In genomic region chr12:121889267-121889624, GRCh38 we compare ENCODE assay signal across 8 cellular contexts. TPM values are rescaled to one million over a fixed set of nuclear protein-coding genes. Genes with fewer than 3 reads are reported as not detected.
DNase-seq lines count a peak whose midpoint lies in the region; ATAC-seq and TF ChIP-seq lines count a peak whose summit lies in the region.

No MANE protein-coding gene starts in this region.

- peak overlapping the region; percentile 86 for H3K27ac ChIP-seq in HCT116 (ENCODE audit: low read depth, low read length)

- no peaks in the 10 kb centered on the region for H3K36me3 ChIP-seq in HCT116 (ENCODE audit: control insufficient read depth in 1 of 2, insufficient read depth in 2 of 2, low read length in 2 of 2)
- H3K36me3 ChIP-seq in iPS-15b (ENCODE audit: control insufficient read depth, insufficient read depth, low read length) = no peaks in the 10 kb centered on the region

- H3K9ac ChIP-seq in HCT116 (ENCODE audit: low read length) (peak overlapping the region; percentile 91), iPS-15b (ENCODE audit: low read depth, low read length) (peak overlapping the region; percentile 88)

- H3K4me3 ChIP-seq in HCT116 (replicated peaks in 1 of 2; ENCODE audit: low read depth in 1 of 2, low read length in 2 of 2) (peak overlapping the region; percentile 95 to 97), iPS-15b (ENCODE audit: low read depth, low read length) (peak overlapping the region; percentile 81)

- H3K79me2 ChIP-seq in HCT116 (ENCODE audit: insufficient read depth, low read length) = peaks cover 48% of the 10 kb centered on the region

- peak overlapping the region; percentile 97 for H3K27ac Mint-ChIP-seq in activated CD8-positive, alpha-beta T cell treated with anti-CD3 and anti-CD28 coated beads for 36 hours
- H3K27ac Mint-ChIP-seq in stimulated activated effector memory CD8-positive, alpha-beta T cell treated with anti-CD3 and anti-CD28 coated beads, Interleukin-12 subunit alpha, Interleukin-12 subunit beta, amount 100 ng/mL, for 72 hours = peak overlapping the region; percentile 98

- H3K9me2 ChIP-seq in HCT116 (ENCODE audit: insufficient read depth) = no peaks in the 10 kb centered on the region

- ATAC-seq in HCT116 (no peak), HG03432 (IDR thresholded peaks at IDR 0.05; ENCODE audit: unreplicated experiment) (no peak), HG02884 (IDR thresholded peaks at IDR 0.05; ENCODE audit: unreplicated experiment) (no peak)
- ATAC-seq in activated CD8-positive, alpha-beta T cell treated with anti-CD3 and anti-CD28 coated beads for 36 hours = no peak
- no peak for ATAC-seq in stimulated activated effector memory CD8-positive, alpha-beta T cell treated with anti-CD3 and anti-CD28 coated beads, Interleukin-12 subunit alpha, Interleukin-12 subunit beta, amount 100 ng/mL, for 72 hours

- peaks cover 18 to 50% of the 10 kb centered on the region in 2 experiments; a peak in 3 of 4 replicates for H3K4me1 ChIP-seq in HCT116 (ENCODE audit: control insufficient read depth in 1 of 2, insufficient read depth in 2 of 2, low read length in 2 of 2)
- H3K4me1 ChIP-seq in iPS-15b (ENCODE audit: control insufficient read depth, insufficient read depth, low read length) = peaks cover 12% of the 10 kb centered on the region

- H3K4me1 Mint-ChIP-seq in activated CD8-positive, alpha-beta T cell treated with anti-CD3 and anti-CD28 coated beads for 36 hours (ENCODE audit: low read depth) = peaks cover 44% of the 10 kb centered on the region
- peaks cover 24% of the 10 kb centered on the region for H3K4me1 Mint-ChIP-seq in stimulated activated effector memory CD8-positive, alpha-beta T cell treated with anti-CD3 and anti-CD28 coated beads, Interleukin-12 subunit alpha, Interleukin-12 subunit beta, amount 100 ng/mL, for 72 hours

- H3K27me3 ChIP-seq in HCT116 (ENCODE audit: insufficient read depth, low read length) = no peaks in the 10 kb centered on the region
- H3K27me3 ChIP-seq in iPS-15b (ENCODE audit: control insufficient read depth, insufficient read depth, low read length) = no peaks in the 10 kb centered on the region

- no peaks in the 10 kb centered on the region for H3K9me3 ChIP-seq in HCT116 (ENCODE audit: control insufficient read depth in 1 of 2, insufficient read depth in 1 of 2, low read depth in 1 of 2, low read length in 2 of 2)
- no peaks in the 10 kb centered on the region for H3K9me3 ChIP-seq in iPS-15b (ENCODE audit: control insufficient read depth, insufficient read depth, low read length)

- no peak for TF ChIP-seq RAD21 in HCT116 (IDR thresholded peaks at IDR 0.05; ENCODE audit: low read depth)

- no peak for TF ChIP-seq POLR2A in HCT116 (IDR thresholded peaks at IDR 0.05; ENCODE audit: borderline replicate concordance, extremely low read depth, insufficient read depth, insufficient read length)

- no peaks in the 10 kb centered on the region for H4K20me1 ChIP-seq in HCT116 (ENCODE audit: insufficient read depth)

- H3K27me3 Mint-ChIP-seq in activated CD8-positive, alpha-beta T cell treated with anti-CD3 and anti-CD28 coated beads for 36 hours = no peaks in the 10 kb centered on the region

- DNase-seq in HCT116 (ENCODE audit: low read depth, low spot score) (no peak), SKM-1 treated with dmso at 0.1 percent for 144 hours (lab: John Stamatoyannopoulos, UW; ENCODE audit: unreplicated experiment) (no peak)
- DNase-seq in activated CD8-positive, alpha-beta T cell treated with anti-CD3 and anti-CD28 coated beads for 36 hours = no peak
- no peak for DNase-seq in stimulated activated effector memory CD8-positive, alpha-beta T cell treated with anti-CD3 and anti-CD28 coated beads, Interleukin-12 subunit alpha, Interleukin-12 subunit beta, amount 100 ng/mL, for 72 hours (ENCODE audit: low spot score in 2 of 2)
- DNase-seq in activated CD8-positive, alpha-beta memory T cell treated with anti-CD3 and anti-CD28 coated beads, Interleukin-2, amount 50 U/mL, for 48 hours = no peak

- intact Hi-C loops in HCT116 (cut with micrococcal nuclease) = loop anchor here (2.0 to 5.0 kb wide), 3 partner anchors 47 to 192 kb away; no protein-coding TSS in a partner anchor
- intact Hi-C loops in activated CD8-positive, alpha-beta T cell treated with anti-CD3 and anti-CD28 coated beads for 36 hours (cut with micrococcal nuclease) = loop anchor here (2.0 to 10.0 kb wide), 3 partner anchors 50 to 194 kb away; no protein-coding TSS in a partner anchor

- no peak for TF ChIP-seq CTCF in HCT116 (IDR thresholded peaks at IDR 0.05 in 2 of 3, conservative IDR thresholded peaks at IDR 0.05 in 1 of 3; ENCODE audit: borderline replicate concordance in 1 of 3, insufficient read depth in 1 of 3, low read depth in 2 of 3, low read length in 2 of 3)
- no peak for TF ChIP-seq CTCF in activated CD8-positive, alpha-beta T cell treated with anti-CD3 and anti-CD28 coated beads for 36 hours (IDR thresholded peaks at IDR 0.05)

- BruUV-seq in HCT116 (replicated peaks; lab: Mats Ljungman, UMichigan) = no TSS peak

- no peaks in the 10 kb centered on the region for H3K9me3 Mint-ChIP-seq in activated CD8-positive, alpha-beta T cell treated with anti-CD3 and anti-CD28 coated beads for 36 hours
- no peaks in the 10 kb centered on the region for H3K9me3 Mint-ChIP-seq in stimulated activated effector memory CD8-positive, alpha-beta T cell treated with anti-CD3 and anti-CD28 coated beads, Interleukin-12 subunit alpha, Interleukin-12 subunit beta, amount 100 ng/mL, for 72 hours

- POLR2A ChIA-PET in HCT116 (lab: Charles Lee) = interaction anchor here (1.3 to 3.8 kb wide), 2 partner anchors 94 to 224 kb away, joined by 3 to 38 read pairs; partner anchors contain the start of gene RHOF
- POLR2A ChIA-PET in activated CD8-positive, alpha-beta T cell treated with anti-CD3 and anti-CD28 coated beads for 36 hours (lab: Charles Lee) = interaction anchor here (0.6 to 2.2 kb wide), 11 partner anchors 28 to 1651 kb away, joined by 3 to 13 read pairs (median 4); partner anchors contain the start of genes MORN3 and TMEM120B

- no peak overlapping the region for H2AFZ ChIP-seq in HCT116 (ENCODE audit: low read depth, low read length, poor library complexity, severe bottlenecking)

- H3K36me3 Mint-ChIP-seq in activated CD8-positive, alpha-beta T cell treated with anti-CD3 and anti-CD28 coated beads for 36 hours (ENCODE audit: low read depth) = peaks cover 10% of the 10 kb centered on the region
- H3K36me3 Mint-ChIP-seq in stimulated activated effector memory CD8-positive, alpha-beta T cell treated with anti-CD3 and anti-CD28 coated beads, Interleukin-12 subunit alpha, Interleukin-12 subunit beta, amount 100 ng/mL, for 72 hours = peaks cover 43% of the 10 kb centered on the region

- RAD21 ChIA-PET in HCT116 (lab: Charles Lee; ENCODE audit: low non-redundant PET in 1 of 2, low total read pairs in 2 of 2, uncharacterized antibody in 2 of 2, unreplicated experiment in 2 of 2) = interaction anchor here in 1 of 2 experiments (2.1 kb wide), 1 partner anchor 95 kb away, joined by 19 read pairs; the partner anchor contains the start of gene RHOF

- CTCF ChIA-PET in HCT116 (lab: Charles Lee) = interaction anchor here (5.4 kb wide), 1 partner anchor 93 kb away, joined by 96 read pairs; the partner anchor contains the start of gene RHOF
- CTCF ChIA-PET in activated CD8-positive, alpha-beta T cell treated with anti-CD3 and anti-CD28 coated beads for 36 hours (lab: Charles Lee) = interaction anchor here (0.8 to 4.0 kb wide), 8 partner anchors 10 to 1198 kb away, joined by 3 to 86 read pairs (median 7); partner anchors contain the start of genes CFAP251, RHOF and TMEM120B

- peak overlapping the region; percentile 86 for H3K4me2 ChIP-seq in HCT116 (ENCODE audit: low read length)

- H3K4me3 Mint-ChIP-seq in activated CD8-positive, alpha-beta T cell treated with anti-CD3 and anti-CD28 coated beads for 36 hours = peak overlapping the region; percentile 91
- H3K4me3 Mint-ChIP-seq in stimulated activated effector memory CD8-positive, alpha-beta T cell treated with anti-CD3 and anti-CD28 coated beads, Interleukin-12 subunit alpha, Interleukin-12 subunit beta, amount 100 ng/mL, for 72 hours = peak overlapping the region; percentile 99

TF ChIP-seq in HCT116, 20 proteins besides CTCF, POLR2A, EP300 and RAD21:
- TF ChIP-seq ZFX (IDR thresholded peaks at IDR 0.05) = 0 out of 2 replicates have a peak, but pooled peaks have one; percentile 1
- TF ChIP-seq CBX3 (IDR thresholded peaks at IDR 0.05; ENCODE audit: low read depth) = no peak

RNA-seq across cellular contexts. Expression of gene PSMD9, which starts 0.7 kb away (rescaled TPM):
- total RNA-seq in HCT116 (2021; ENCODE audit: unreplicated experiment) = 55.5 TPM
- polyA plus RNA-seq in HCT116 (2012) = 82.5 and 103 TPM in 2 replicates
- 10 to 100 TPM; 48.6 to 50.7 TPM for total RNA-seq in activated CD8-positive, alpha-beta T cell treated with anti-CD3 and anti-CD28 coated beads for 36 hours

RNA-seq across cellular contexts. Expression of gene CFAP251, which starts 29.1 kb away (rescaled TPM):
- total RNA-seq in HCT116 (2021; ENCODE audit: unreplicated experiment) = 2.6 TPM
- 1.8 and 2.5 TPM in 2 replicates for polyA plus RNA-seq in HCT116 (2012)
- total RNA-seq in activated CD8-positive, alpha-beta T cell treated with anti-CD3 and anti-CD28 coated beads for 36 hours = 1 to 10 TPM; 2.0 to 2.9 TPM

RNA-seq across cellular contexts. Expression of gene HPD, which starts 30.6 kb away (rescaled TPM):
- 1.1 TPM for total RNA-seq in HCT116 (2021; ENCODE audit: unreplicated experiment)
- polyA plus RNA-seq in HCT116 (2012) = 1.5 TPM in 2 replicates
- total RNA-seq in activated CD8-positive, alpha-beta T cell treated with anti-CD3 and anti-CD28 coated beads for 36 hours = not detected
